Comparison of ENCODE assay signal across 20 cellular contexts in the genomic region with DNA sequence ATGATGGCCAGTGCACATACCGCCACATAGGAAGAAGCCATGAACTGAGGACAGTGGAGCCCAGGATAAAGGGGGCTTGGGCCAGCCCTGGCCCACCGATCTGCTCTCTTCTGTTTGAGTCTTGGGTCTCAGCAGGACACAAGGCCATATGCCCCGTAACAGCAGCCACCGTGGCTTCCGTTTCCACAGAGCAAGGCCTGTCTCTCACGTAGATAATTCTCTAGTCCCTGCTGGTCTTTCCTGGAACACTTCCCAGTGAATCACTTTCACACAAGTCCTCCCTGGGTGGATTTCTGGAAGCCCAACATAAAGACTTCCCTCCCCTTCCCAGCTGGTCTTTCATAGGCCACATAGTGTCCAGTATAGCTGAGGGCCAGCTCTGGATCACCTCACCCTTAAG. TPM values are rescaled to one million over a fixed set of nuclear protein-coding genes. Genes with fewer than 3 reads are reported as not detected.
DNase-seq lines count a peak whose midpoint lies in the region; ATAC-seq and TF ChIP-seq lines count a peak whose summit lies in the region.
"Had no signal": no experiment of that assay in that cellular context is flagged by ENCODE, and none has a peak within 500 bp of the region (broad histone marks: within the 10 kb centered on the region; RNA-seq: fewer than 3 reads in every experiment).

No MANE protein-coding gene starts in this region.

- CTCF ChIA-PET in IMR-90 (lab: Yijun Ruan, JAX) = interaction anchor here (1.9 kb wide), 1 partner anchor 492 kb away, joined by 5 read pairs; no protein-coding TSS in a partner anchor

- TF ChIP-seq POLR2A in IMR-90 (IDR thresholded peaks at IDR 0.05; ENCODE audit: low read depth, low read length) (no peak), spleen (IDR thresholded peaks at IDR 0.05) (no peak)

- H4K8ac ChIP-seq in IMR-90 (ENCODE audit: low read depth in 2 of 2, low read length in 2 of 2) = no peak overlapping the region

- H3K4me1 ChIP-seq in IMR-90 (ENCODE audit: control insufficient read depth, insufficient read depth, low read length) (no peaks in the 10 kb centered on the region), spleen (peaks cover 0 to 31% (median 5%) of the 10 kb centered on the region in 6 donors)
- H3K4me1 ChIP-seq: HAP-1, SJCRH30 had no signal

- no peak overlapping the region for H4K5ac ChIP-seq in IMR-90 (ENCODE audit: low read depth, low read length)

- H4K91ac ChIP-seq in IMR-90 (ENCODE audit: insufficient read depth, low read depth, low read length) = no peak overlapping the region

- in situ Hi-C loops in IMR-90 (cut with MboI; ENCODE audit: low sequenced_read_pairs) = no loop called here

- H3K4ac ChIP-seq in IMR-90 (ENCODE audit: low read depth, low read length) = no peak overlapping the region

- H2AK9ac ChIP-seq in IMR-90 (replicated peaks; ENCODE audit: low read depth, low read length, poor library complexity) = peak overlapping the region; percentile 55

- TF ChIP-seq CTCF in IMR-90 (conservative IDR thresholded peaks at IDR 0.05; ENCODE audit: low read depth, low read length) = no peak
- no peak for TF ChIP-seq CTCF in spleen (IDR thresholded peaks at IDR 0.05 in 8 of 11, conservative IDR thresholded peaks at IDR 0.05 in 3 of 11)

- H3K14ac ChIP-seq in IMR-90 (replicated peaks; ENCODE audit: low read depth, low read length) = no peak overlapping the region

- no TSS peak for BruUV-seq in IMR-90 (replicated peaks; lab: Mats Ljungman, UMichigan)

- no peaks in the 10 kb centered on the region for H4K20me1 ChIP-seq in IMR-90 (ENCODE audit: insufficient read depth, low read length)

- H3K36me3 ChIP-seq in IMR-90 (ENCODE audit: control insufficient read depth, insufficient read depth, low read length) (no peaks in the 10 kb centered on the region), spleen (no peaks in the 10 kb centered on the region)
- H3K36me3 ChIP-seq: HAP-1, SJCRH30 had no signal

- H3K23ac ChIP-seq in IMR-90 (ENCODE audit: low read depth, low read length) = no peak overlapping the region

- H3K79me1 ChIP-seq in IMR-90 (ENCODE audit: low read depth in 1 of 2, low read length in 2 of 2) = no peaks in the 10 kb centered on the region

- H3K27ac ChIP-seq in IMR-90 (ENCODE audit: insufficient read depth, low read length) (no peak overlapping the region), spleen (peak overlapping the region in 7 of 8 donors; percentile 0 to 52 (median 31))
- H3K27ac ChIP-seq: SJCRH30 had no signal

- H2BK15ac ChIP-seq in IMR-90 (ENCODE audit: low read depth, low read length) = no peak overlapping the region

- no peak overlapping the region for H3K18ac ChIP-seq in IMR-90 (ENCODE audit: low read depth, low read length)

- H2BK120ac ChIP-seq in IMR-90 (ENCODE audit: low read depth, low read length) = no peak overlapping the region

- H3K9me3 ChIP-seq in IMR-90 (ENCODE audit: control insufficient read depth, insufficient read depth, low read length) = no peaks in the 10 kb centered on the region
- H3K9me3 ChIP-seq in spleen = no peaks in the 10 kb centered on the region
- H3K9me3 ChIP-seq: HAP-1, SJCRH30 had no signal

- intact Hi-C loops in IMR-90 (cut with micrococcal nuclease) (no loop called here), spleen (cut with DNase I; ENCODE audit: low total_unique reads) (loop anchor here (5.0 kb wide), 1 partner anchor 666 kb away; no protein-coding TSS in a partner anchor)

- dilution Hi-C loops in IMR-90 (cut with HindIII; ENCODE audit: low sequenced_read_pairs, unreplicated experiment) = no loop called here

- H3K56ac ChIP-seq in IMR-90 (ENCODE audit: extremely low read depth, insufficient read depth, low read length) = no peak overlapping the region

- TF ChIP-seq RAD21 in IMR-90 (IDR thresholded peaks at IDR 0.05; ENCODE audit: low read length) = no peak

- WGBS in IMR-90 (ENCODE audit: extremely low coverage in 2 of 2, insufficient read length in 1 of 2), 2 experiments = 28% methylated on average over 4 of the region's 6 CpGs; no CpG with 5 or more reads in 1 of the 2 experiments
- 53 to 66% (median 55%) methylated on average over 6 of the region's 6 CpGs for WGBS in spleen, 5 donors

- H3K9me1 ChIP-seq in IMR-90 (ENCODE audit: insufficient read depth, low read length) = no peaks in the 10 kb centered on the region

- POLR2A ChIA-PET in IMR-90 (lab: Charles Lee; ENCODE audit: unreplicated experiment) = no interaction called here

- no peak overlapping the region for H3K4me2 ChIP-seq in IMR-90 (ENCODE audit: low read depth, low read length)
- H3K4me2 ChIP-seq: GM23338 had no signal

- H2AK5ac ChIP-seq in IMR-90 (ENCODE audit: low read depth, low read length) = no peak overlapping the region

- no peaks in the 10 kb centered on the region; the same call in 1 of the 2 replicates for H3K27me3 ChIP-seq in IMR-90 (ENCODE audit: control insufficient read depth, insufficient read depth, low read length)
- H3K27me3 ChIP-seq in spleen (replicated peaks in 1 of 7) = peaks cover 0 to 52% (median 4%) of the 10 kb centered on the region in 7 donors
- H3K27me3 ChIP-seq: SJCRH30 had no signal

- DNase-seq in NCI-H524 (lab: John Stamatoyannopoulos, UW) = peak; percentile 7 to 55
- no peak for DNase-seq in NCI-H524 treated with DMSO at 0.1 percent for 48 hours (lab: John Stamatoyannopoulos, UW)
- DNase-seq in IMR-90 = no peak
- peak; percentile 72 for DNase-seq in cerebellum (ENCODE audit: low spot score)
- no peak for DNase-seq in spleen
- no peak for DNase-seq in NCI-H2107 treated with DMSO at 0.1 percent for 48 hours (lab: John Stamatoyannopoulos, UW; ENCODE audit: unreplicated experiment)
- DNase-seq: HFFc6; KG1; MM.1S; NCI-H2029; NCI-H446 treated with DMSO at 0.1 percent for 48 hours; NK-92 treated with Interleukin-12 subunit alpha and Interleukin-12 subunit beta, amount 100 ng/mL, for 24 hours had no signal

- H3K4me3 ChIP-seq in IMR-90 (ENCODE audit: insufficient read depth, low read depth, low read length) = no peak overlapping the region
- no peak overlapping the region for H3K4me3 ChIP-seq in spleen
- H3K4me3 ChIP-seq: GM23338, HAP-1, SJCRH30 had no signal

- no peak overlapping the region for H2BK20ac ChIP-seq in IMR-90 (ENCODE audit: low read depth, low read length)

- H3K9ac ChIP-seq in IMR-90 (ENCODE audit: low read depth, low read length) = no peak overlapping the region

- no peak overlapping the region for H2AFZ ChIP-seq in IMR-90 (replicated peaks; ENCODE audit: low read length, poor library complexity)

- H2BK5ac ChIP-seq in IMR-90 (ENCODE audit: low read depth, low read length, poor library complexity, severe bottlenecking) = no peak overlapping the region

- ATAC-seq in IMR-90 (ENCODE audit: low read depth) = no peak
- no peak for ATAC-seq in HG02623 (IDR thresholded peaks at IDR 0.05; ENCODE audit: unreplicated experiment)
- ATAC-seq: PC-3, Right ventricle myocardium inferior had no signal

TF ChIP-seq in IMR-90, 13 proteins besides CTCF, POLR2A, EP300 and RAD21:
- no peak for TF ChIP-seq CEBPB (IDR thresholded peaks at IDR 0.05; ENCODE audit: low read depth, low read length)
- no peak for TF ChIP-seq MXI1 (IDR thresholded peaks at IDR 0.05; ENCODE audit: borderline replicate concordance, low read depth, low read length)
- no peak for TF ChIP-seq RCOR1 (IDR thresholded peaks at IDR 0.05; ENCODE audit: insufficient replicate concordance, low read length)
- no peak for TF ChIP-seq SMC3 (IDR thresholded peaks at IDR 0.05; ENCODE audit: low read depth, low read length)
- TF ChIP-seq NFE2L2 (IDR thresholded peaks at IDR 0.05; ENCODE audit: low read depth, low read length) = no peak
- TF ChIP-seq MAZ (IDR thresholded peaks at IDR 0.05; ENCODE audit: borderline replicate concordance, low read depth, low read length) = no peak
- TF ChIP-seq, protein P1, sequence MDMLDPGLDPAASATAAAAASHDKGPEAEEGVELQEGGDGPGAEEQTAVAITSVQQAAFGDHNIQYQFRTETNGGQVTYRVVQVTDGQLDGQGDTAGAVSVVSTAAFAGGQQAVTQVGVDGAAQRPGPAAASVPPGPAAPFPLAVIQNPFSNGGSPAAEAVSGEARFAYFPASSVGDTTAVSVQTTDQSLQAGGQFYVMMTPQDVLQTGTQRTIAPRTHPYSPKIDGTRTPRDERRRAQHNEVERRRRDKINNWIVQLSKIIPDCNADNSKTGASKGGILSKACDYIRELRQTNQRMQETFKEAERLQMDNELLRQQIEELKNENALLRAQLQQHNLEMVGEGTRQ (IDR thresholded peaks at IDR 0.05; ENCODE audit: low read depth, low read length) = no peak
- TF ChIP-seq CHD1 (IDR thresholded peaks at IDR 0.05; ENCODE audit: low read depth, low read length) = no peak
- TF ChIP-seq, protein P2, sequence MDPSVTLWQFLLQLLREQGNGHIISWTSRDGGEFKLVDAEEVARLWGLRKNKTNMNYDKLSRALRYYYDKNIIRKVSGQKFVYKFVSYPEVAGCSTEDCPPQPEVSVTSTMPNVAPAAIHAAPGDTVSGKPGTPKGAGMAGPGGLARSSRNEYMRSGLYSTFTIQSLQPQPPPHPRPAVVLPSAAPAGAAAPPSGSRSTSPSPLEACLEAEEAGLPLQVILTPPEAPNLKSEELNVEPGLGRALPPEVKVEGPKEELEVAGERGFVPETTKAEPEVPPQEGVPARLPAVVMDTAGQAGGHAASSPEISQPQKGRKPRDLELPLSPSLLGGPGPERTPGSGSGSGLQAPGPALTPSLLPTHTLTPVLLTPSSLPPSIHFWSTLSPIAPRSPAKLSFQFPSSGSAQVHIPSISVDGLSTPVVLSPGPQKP (IDR thresholded peaks at IDR 0.05; ENCODE audit: borderline replicate concordance, low read depth, low read length) = no peak
- no peak for TF ChIP-seq MAFK (IDR thresholded peaks at IDR 0.05; ENCODE audit: low read depth, low read length)
- TF ChIP-seq FOS (IDR thresholded peaks at IDR 0.05; ENCODE audit: low read depth, low read length) = no peak
- no peak for TF ChIP-seq BHLHE40 (IDR thresholded peaks at IDR 0.05; ENCODE audit: low read depth, low read length)
- no peak for TF ChIP-seq RFX5 (IDR thresholded peaks at IDR 0.05; ENCODE audit: low read depth, low read length)

RNA-seq across cellular contexts. Expression of a gene that starts 20.0 kb away (rescaled TPM):
- total RNA-seq in IMR-90 (2012; rRNA removed) (not detected in 2 replicates), cerebellum (not detected), spleen (not detected)
- polyA plus RNA-seq in IMR-90 (2012; rRNA removed) (not detected in 2 replicates), spleen (not detected)
- polyA plus RNA-seq in IMR-90 (2012; cell fraction: cytosol; rRNA removed) = not detected in 2 replicates
- not detected in 2 replicates for polyA plus RNA-seq in IMR-90 (2012; cell fraction: nucleus; rRNA removed; ENCODE audit: low replicate concordance)
- total RNA-seq: Daoy, GM23338, HFFc6, PC-3, Right ventricle myocardium inferior, SJCRH30 had no signal
- polyA plus RNA-seq: BJ, GM23338 had no signal

Comparison
In these comparisons a context has a peak if more than half of its experiments do, and no peak if none do; other contexts are left out.
1. DNase-seq: peak in NCI-H524 (2 of 2) and cerebellum (single experiment); none in NCI-H524 treated with DMSO at 0.1 percent for 48 hours (single experiment), IMR-90 (single experiment), spleen (single experiment) and NCI-H2107 treated with DMSO at 0.1 percent for 48 hours (single experiment).